In the genomic region with DNA sequence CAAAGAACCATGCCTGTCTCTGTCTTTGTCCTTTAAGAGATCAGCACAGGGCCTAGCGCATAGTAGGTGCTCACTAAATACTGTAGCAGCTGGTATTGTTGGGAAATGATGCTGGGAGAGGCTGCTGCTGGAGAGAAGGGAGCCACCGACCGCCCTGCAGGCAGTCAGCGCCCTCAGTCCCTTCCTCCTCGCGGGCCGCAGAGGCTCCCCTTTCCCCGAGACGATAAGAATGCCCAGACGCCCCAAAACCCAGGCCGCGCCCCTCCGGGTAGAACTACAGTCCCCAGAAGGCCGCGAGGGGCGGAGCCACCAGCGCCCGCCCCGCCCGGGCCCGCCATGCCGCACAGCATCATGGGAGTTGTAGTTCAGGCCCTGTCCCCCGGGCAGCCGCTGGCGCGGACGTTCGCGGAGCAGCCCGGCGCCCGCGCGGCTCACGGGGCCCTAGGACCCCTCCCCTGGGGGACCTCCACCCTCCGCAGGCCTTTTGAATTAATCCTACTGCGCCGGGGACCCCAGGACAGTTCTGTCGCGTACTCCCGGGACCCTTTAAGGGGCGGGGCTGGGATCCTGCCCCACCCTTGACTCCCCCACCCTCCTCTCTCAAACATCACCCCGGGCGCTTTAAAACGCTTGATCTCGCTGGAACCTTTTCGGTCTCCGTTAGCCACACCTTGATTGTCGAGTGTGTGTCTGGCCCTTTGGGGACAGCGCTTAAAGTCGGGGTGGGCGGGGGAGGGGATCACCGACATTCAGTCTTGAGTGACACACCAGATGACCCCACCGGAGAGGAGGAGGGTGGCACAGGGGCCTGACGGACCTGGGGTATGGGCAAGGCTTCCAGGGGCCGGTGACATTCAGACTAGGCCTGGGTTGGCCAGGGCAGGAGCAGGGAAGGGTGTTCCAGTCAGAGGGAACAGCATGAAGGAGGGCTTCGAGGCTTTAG, we compare ENCODE assay signal across 8 cellular contexts. TPM values are rescaled to one million over a fixed set of nuclear protein-coding genes. Genes with fewer than 3 reads are reported as not detected.
DNase-seq lines count a peak whose midpoint lies in the region; ATAC-seq and TF ChIP-seq lines count a peak whose summit lies in the region.

No MANE protein-coding gene starts in this region.

- POLR2A ChIA-PET in OCI-LY7 (lab: Charles Lee), result no interaction called here

- H3K4me1 ChIP-seq in OCI-LY7 (ENCODE audit: insufficient read depth, low read length, poor library complexity, severe bottlenecking), result no peaks in the 10 kb centered on the region
- peaks cover 0 to 10% of the 10 kb centered on the region in 2 donors for H3K4me1 ChIP-seq in esophagus (ENCODE audit: control insufficient read depth in 2 of 2, insufficient read depth in 2 of 2, low read length in 1 of 2)
- H3K4me1 ChIP-seq in mucosa of stomach (ENCODE audit: control insufficient read depth, insufficient read depth, low read length), result peaks cover 8% of the 10 kb centered on the region

- no peaks in the 10 kb centered on the region for H3K9me3 ChIP-seq in OCI-LY7 (ENCODE audit: low read length)
- no peaks in the 10 kb centered on the region for H3K9me3 ChIP-seq in esophagus (ENCODE audit: control insufficient read depth in 2 of 2, insufficient read depth in 1 of 2, low read depth in 1 of 2, low read length in 1 of 2)
- no peaks in the 10 kb centered on the region for H3K9me3 ChIP-seq in mucosa of stomach (ENCODE audit: control insufficient read depth, low read length)

- BruUV-seq in OCI-LY7 (replicated peaks; lab: Mats Ljungman, UMichigan), result no TSS peak

- 5 to 6% methylated on average over 46 to 57 of the region's 57 CpGs for WGBS in esophagus, 2 donors

- H3K27me3 ChIP-seq in esophagus (ENCODE audit: control insufficient read depth in 1 of 2, insufficient read depth in 2 of 2, low read length in 2 of 2), result no peaks in the 10 kb centered on the region
- no peaks in the 10 kb centered on the region for H3K27me3 ChIP-seq in mucosa of stomach (ENCODE audit: control insufficient read depth, insufficient read depth, low read length)

- H4K20me1 ChIP-seq in OCI-LY7 (ENCODE audit: insufficient read depth, low read length), result no peaks in the 10 kb centered on the region

- ATAC-seq in GM18868 (IDR thresholded peaks at IDR 0.05; ENCODE audit: unreplicated experiment) (peak; percentile 86), HG03354 (IDR thresholded peaks at IDR 0.05; ENCODE audit: poor library complexity, severe bottlenecking, unreplicated experiment) (peak; percentile 91)

- intact Hi-C loops in OCI-LY7 (cut with micrococcal nuclease; ENCODE audit: unreplicated experiment), result no loop called here

- DNase-seq in ACHN (peak; percentile 54), OCI-LY7 (ENCODE audit: low spot score) (peak; percentile 85), activated T-cell treated with anti-CD3 and anti-CD28 coated beads for 48 hours (ENCODE audit: low read depth) (peak; percentile 92)
- DNase-seq in stimulated activated CD8-positive, alpha-beta memory T cell treated with anti-CD3 and anti-CD28 coated beads, Interleukin-4, amount 100 ng/mL, for 24 hours (ENCODE audit: low read depth), result peak; percentile 80

- H2AFZ ChIP-seq in OCI-LY7 (ENCODE audit: low read length), result peak overlapping the region; percentile 55; the same call in 1 of the 2 replicates

- no peaks in the 10 kb centered on the region for H3K9me2 ChIP-seq in OCI-LY7 (ENCODE audit: insufficient read depth, low read length)

- H3K4me3 ChIP-seq in OCI-LY7 (ENCODE audit: low read depth, low read length, poor library complexity, severe bottlenecking) (peak overlapping the region; percentile 61), esophagus (ENCODE audit: low read depth in 1 of 2, low read length in 2 of 2) (peak overlapping the region; percentile 47 to 54), mucosa of stomach (ENCODE audit: low read length) (peak overlapping the region; percentile 25)

- TF ChIP-seq CTCF in OCI-LY7 (conservative IDR thresholded peaks at IDR 0.05; ENCODE audit: low read length), result no peak

- no peaks in the 10 kb centered on the region for H3K79me2 ChIP-seq in OCI-LY7 (ENCODE audit: insufficient read depth, low read depth, low read length)

- H3K36me3 ChIP-seq in OCI-LY7 (ENCODE audit: insufficient read depth, low read length) (no peaks in the 10 kb centered on the region), esophagus (ENCODE audit: control insufficient read depth in 2 of 2, insufficient read depth in 2 of 2, low read length in 1 of 2) (no peaks in the 10 kb centered on the region), mucosa of stomach (ENCODE audit: control insufficient read depth, insufficient read depth, low read length) (no peaks in the 10 kb centered on the region)

- CTCF ChIA-PET in OCI-LY7 (lab: Charles Lee; ENCODE audit: unreplicated experiment), result no interaction called here

- no peak overlapping the region for H3K27ac ChIP-seq in OCI-LY7 (ENCODE audit: low read depth, low read length, poor library complexity, severe bottlenecking)
- peak overlapping the region; percentile 86 for H3K27ac ChIP-seq in esophagus (ENCODE audit: low read depth in 2 of 2, low read length in 1 of 2)

- H3K4me2 ChIP-seq in OCI-LY7 (ENCODE audit: low read length), result peak overlapping the region; percentile 54

- in situ Hi-C loops in ACHN (cut with HindIII; ENCODE audit: low pct_ligation_motif_present, low pct_unique_long_range_greater_than_20kb, low sequenced_read_pairs), result no loop called here

- H3K9ac ChIP-seq in mucosa of stomach (ENCODE audit: low read length), result peak overlapping the region; percentile 82

RNA-seq across cellular contexts. Expression of gene IER5L, which starts 24.8 kb away (rescaled TPM):
- total RNA-seq in OCI-LY7 (2014; rRNA removed; shearing (Covaris generic)), result 16.9 and 21.2 TPM in 2 replicates
- total RNA-seq in OCI-LY7 (2022), result 2.8 and 3.4 TPM in 2 replicates
- 1 to 10 TPM; 5.4 to 8.4 TPM for polyA plus RNA-seq in esophagus
